ENCODE assay signal across 20 cellular contexts in the genomic region with DNA sequence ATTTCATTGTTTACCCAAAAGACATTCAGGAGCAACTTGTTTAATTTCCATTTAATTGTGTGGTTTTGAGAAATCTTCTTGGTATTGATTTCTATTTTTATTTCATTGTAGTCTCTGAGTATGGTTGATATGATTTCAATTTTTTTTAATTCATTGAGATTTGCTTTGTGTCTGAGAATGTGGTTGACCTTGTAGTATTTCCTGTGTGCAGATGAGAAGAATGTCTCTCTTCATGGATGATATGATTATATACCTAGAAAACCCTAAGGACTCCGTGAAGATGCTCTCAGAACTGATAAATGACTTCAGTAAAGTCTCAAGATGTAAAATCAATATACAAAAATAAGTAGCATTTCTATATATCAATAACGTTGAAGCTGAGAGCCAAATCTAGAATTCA.
"Had no signal": no experiment of that assay in that cellular context is flagged by ENCODE, and none has a peak within 500 bp of the region (broad histone marks: within the 10 kb centered on the region; RNA-seq: fewer than 3 reads in every experiment).

No MANE protein-coding gene starts in this region.

- H3K4me1 Mint-ChIP-seq: activated CD4-positive, alpha-beta T cell treated with anti-CD3 and anti-CD28 coated beads for 36 hours; activated naive CD4-positive, alpha-beta T cell treated with anti-CD3 and anti-CD28 coated beads, Interleukin-2, amount 50 U/mL, for 24 hours; endodermal cell; immature natural killer cell; naive thymus-derived CD8-positive, alpha-beta T cell; stimulated activated effector memory CD8-positive, alpha-beta T cell treated with anti-CD3 and anti-CD28 coated beads, Interleukin-12 subunit alpha, Interleukin-12 subunit beta, amount 100 ng/mL, for 72 hours; T-cell; WTC11 had no signal

- DNase-seq: activated CD4-positive, alpha-beta T cell treated with anti-CD3 and anti-CD28 coated beads for 36 hours; activated CD4-positive, alpha-beta T cell treated with anti-CD3 and anti-CD28 coated beads, Interleukin-2, amount 50 U/mL, for 48 hours; activated gamma-delta T cell; dorsolateral prefrontal cortex; endodermal cell; immature natural killer cell; left colon; naive thymus-derived CD8-positive, alpha-beta T cell; posterior cingulate gyrus; sigmoid colon; stimulated activated CD4-positive, alpha-beta T cell treated with anti-CD3 and anti-CD28 coated beads, Interleukin-4, amount 100 ng/mL, for 24 hours; T-cell; testis; upper lobe of left lung had no signal

- H3K4me3 Mint-ChIP-seq: activated CD4-positive, alpha-beta T cell treated with anti-CD3 and anti-CD28 coated beads for 36 hours; activated naive CD4-positive, alpha-beta T cell treated with anti-CD3 and anti-CD28 coated beads, Interleukin-2, amount 50 U/mL, for 24 hours; endodermal cell; immature natural killer cell; naive thymus-derived CD8-positive, alpha-beta T cell; stimulated activated effector memory CD8-positive, alpha-beta T cell treated with anti-CD3 and anti-CD28 coated beads, Interleukin-12 subunit alpha, Interleukin-12 subunit beta, amount 100 ng/mL, for 72 hours; T-cell; WTC11 had no signal

- H3K9me3 ChIP-seq: ascending aorta, sigmoid colon, testis, upper lobe of left lung had no signal

- H3K4me3 ChIP-seq: ascending aorta, cardiac muscle cell, dorsolateral prefrontal cortex, lung, sigmoid colon, testis, upper lobe of left lung had no signal

- H3K9me3 Mint-ChIP-seq: endodermal cell had no signal

- ATAC-seq: activated CD4-positive, alpha-beta T cell treated with anti-CD3 and anti-CD28 coated beads for 36 hours; left colon; naive thymus-derived CD8-positive, alpha-beta T cell; stimulated activated effector memory CD8-positive, alpha-beta T cell treated with anti-CD3 and anti-CD28 coated beads, Interleukin-12 subunit alpha, Interleukin-12 subunit beta, amount 100 ng/mL, for 72 hours; T-cell; WTC11 had no signal

- H3K27ac ChIP-seq: ascending aorta, cardiac muscle cell, dorsolateral prefrontal cortex, sigmoid colon, testis, upper lobe of left lung had no signal

- H3K27me3 Mint-ChIP-seq: activated CD4-positive, alpha-beta T cell treated with anti-CD3 and anti-CD28 coated beads for 36 hours; activated naive CD4-positive, alpha-beta T cell treated with anti-CD3 and anti-CD28 coated beads, Interleukin-2, amount 50 U/mL, for 24 hours; naive thymus-derived CD8-positive, alpha-beta T cell; T-cell had no signal

- H3K36me3 ChIP-seq: ascending aorta, cardiac muscle cell, sigmoid colon, upper lobe of left lung had no signal

- H3K27me3 ChIP-seq: ascending aorta, cardiac muscle cell, dorsolateral prefrontal cortex, sigmoid colon, testis, upper lobe of left lung had no signal

- H3K4me1 ChIP-seq: ascending aorta, sigmoid colon, testis, upper lobe of left lung had no signal

- H3K27ac Mint-ChIP-seq: activated CD4-positive, alpha-beta T cell treated with anti-CD3 and anti-CD28 coated beads for 36 hours; activated naive CD4-positive, alpha-beta T cell treated with anti-CD3 and anti-CD28 coated beads, Interleukin-2, amount 50 U/mL, for 24 hours; endodermal cell; immature natural killer cell; naive thymus-derived CD8-positive, alpha-beta T cell; stimulated activated effector memory CD8-positive, alpha-beta T cell treated with anti-CD3 and anti-CD28 coated beads, Interleukin-12 subunit alpha, Interleukin-12 subunit beta, amount 100 ng/mL, for 72 hours; T-cell; WTC11 had no signal

- H3K36me3 Mint-ChIP-seq: activated naive CD4-positive, alpha-beta T cell treated with anti-CD3 and anti-CD28 coated beads, Interleukin-2, amount 50 U/mL, for 24 hours; naive thymus-derived CD8-positive, alpha-beta T cell; stimulated activated effector memory CD8-positive, alpha-beta T cell treated with anti-CD3 and anti-CD28 coated beads, Interleukin-12 subunit alpha, Interleukin-12 subunit beta, amount 100 ng/mL, for 72 hours; T-cell; WTC11 had no signal
